ENCODE assay signal across 1 cellular context in the genomic region with DNA sequence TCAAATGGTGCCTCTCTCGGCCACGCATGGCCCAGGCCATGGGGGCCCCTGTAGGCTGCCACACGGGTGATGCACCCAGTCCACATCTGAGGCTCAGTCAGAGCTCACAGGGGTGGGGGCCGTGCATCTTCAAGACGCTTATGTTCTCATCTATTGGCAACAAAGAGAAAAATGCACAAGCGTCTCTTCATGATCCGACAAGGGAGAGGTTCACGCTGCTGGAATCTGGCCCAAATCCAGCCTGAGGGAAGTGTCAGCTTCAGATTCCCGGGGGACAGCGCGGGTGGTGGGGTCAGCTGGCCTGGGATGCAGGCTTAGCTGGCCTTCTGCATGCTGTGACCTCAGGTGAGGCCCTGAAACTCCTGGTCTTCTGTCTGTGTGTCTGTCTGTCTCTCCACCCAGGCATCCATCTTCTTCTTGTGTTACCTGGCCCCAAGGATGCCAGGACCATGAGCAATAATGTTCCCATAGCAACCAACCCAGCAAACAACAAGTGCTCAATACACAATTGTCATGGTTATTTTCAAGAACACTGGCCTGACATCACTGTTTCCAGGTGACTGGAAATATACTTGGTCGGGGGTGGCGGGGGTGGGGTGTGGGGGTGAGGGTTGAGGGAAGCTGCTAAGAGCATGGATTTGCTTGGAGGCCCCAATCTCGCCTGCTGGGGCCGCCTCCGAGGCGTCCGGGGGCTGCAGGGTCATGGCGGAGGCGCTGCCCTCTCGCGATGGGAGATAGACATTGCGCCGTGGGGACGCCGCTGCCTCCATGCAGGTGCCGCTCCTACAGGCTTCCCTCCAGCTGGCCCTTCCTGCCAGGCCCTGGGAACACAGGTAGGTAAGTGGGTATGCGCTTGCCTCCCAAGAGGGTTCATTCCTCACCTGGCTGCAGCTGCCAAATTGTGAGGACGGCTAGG.
TF ChIP-seq lines count a peak whose summit lies in the region.

No MANE protein-coding gene starts in this region.

TF ChIP-seq in H1, 55 proteins besides CTCF, POLR2A, EP300 and RAD21 (continued from another document):
- TF ChIP-seq, protein P1, sequence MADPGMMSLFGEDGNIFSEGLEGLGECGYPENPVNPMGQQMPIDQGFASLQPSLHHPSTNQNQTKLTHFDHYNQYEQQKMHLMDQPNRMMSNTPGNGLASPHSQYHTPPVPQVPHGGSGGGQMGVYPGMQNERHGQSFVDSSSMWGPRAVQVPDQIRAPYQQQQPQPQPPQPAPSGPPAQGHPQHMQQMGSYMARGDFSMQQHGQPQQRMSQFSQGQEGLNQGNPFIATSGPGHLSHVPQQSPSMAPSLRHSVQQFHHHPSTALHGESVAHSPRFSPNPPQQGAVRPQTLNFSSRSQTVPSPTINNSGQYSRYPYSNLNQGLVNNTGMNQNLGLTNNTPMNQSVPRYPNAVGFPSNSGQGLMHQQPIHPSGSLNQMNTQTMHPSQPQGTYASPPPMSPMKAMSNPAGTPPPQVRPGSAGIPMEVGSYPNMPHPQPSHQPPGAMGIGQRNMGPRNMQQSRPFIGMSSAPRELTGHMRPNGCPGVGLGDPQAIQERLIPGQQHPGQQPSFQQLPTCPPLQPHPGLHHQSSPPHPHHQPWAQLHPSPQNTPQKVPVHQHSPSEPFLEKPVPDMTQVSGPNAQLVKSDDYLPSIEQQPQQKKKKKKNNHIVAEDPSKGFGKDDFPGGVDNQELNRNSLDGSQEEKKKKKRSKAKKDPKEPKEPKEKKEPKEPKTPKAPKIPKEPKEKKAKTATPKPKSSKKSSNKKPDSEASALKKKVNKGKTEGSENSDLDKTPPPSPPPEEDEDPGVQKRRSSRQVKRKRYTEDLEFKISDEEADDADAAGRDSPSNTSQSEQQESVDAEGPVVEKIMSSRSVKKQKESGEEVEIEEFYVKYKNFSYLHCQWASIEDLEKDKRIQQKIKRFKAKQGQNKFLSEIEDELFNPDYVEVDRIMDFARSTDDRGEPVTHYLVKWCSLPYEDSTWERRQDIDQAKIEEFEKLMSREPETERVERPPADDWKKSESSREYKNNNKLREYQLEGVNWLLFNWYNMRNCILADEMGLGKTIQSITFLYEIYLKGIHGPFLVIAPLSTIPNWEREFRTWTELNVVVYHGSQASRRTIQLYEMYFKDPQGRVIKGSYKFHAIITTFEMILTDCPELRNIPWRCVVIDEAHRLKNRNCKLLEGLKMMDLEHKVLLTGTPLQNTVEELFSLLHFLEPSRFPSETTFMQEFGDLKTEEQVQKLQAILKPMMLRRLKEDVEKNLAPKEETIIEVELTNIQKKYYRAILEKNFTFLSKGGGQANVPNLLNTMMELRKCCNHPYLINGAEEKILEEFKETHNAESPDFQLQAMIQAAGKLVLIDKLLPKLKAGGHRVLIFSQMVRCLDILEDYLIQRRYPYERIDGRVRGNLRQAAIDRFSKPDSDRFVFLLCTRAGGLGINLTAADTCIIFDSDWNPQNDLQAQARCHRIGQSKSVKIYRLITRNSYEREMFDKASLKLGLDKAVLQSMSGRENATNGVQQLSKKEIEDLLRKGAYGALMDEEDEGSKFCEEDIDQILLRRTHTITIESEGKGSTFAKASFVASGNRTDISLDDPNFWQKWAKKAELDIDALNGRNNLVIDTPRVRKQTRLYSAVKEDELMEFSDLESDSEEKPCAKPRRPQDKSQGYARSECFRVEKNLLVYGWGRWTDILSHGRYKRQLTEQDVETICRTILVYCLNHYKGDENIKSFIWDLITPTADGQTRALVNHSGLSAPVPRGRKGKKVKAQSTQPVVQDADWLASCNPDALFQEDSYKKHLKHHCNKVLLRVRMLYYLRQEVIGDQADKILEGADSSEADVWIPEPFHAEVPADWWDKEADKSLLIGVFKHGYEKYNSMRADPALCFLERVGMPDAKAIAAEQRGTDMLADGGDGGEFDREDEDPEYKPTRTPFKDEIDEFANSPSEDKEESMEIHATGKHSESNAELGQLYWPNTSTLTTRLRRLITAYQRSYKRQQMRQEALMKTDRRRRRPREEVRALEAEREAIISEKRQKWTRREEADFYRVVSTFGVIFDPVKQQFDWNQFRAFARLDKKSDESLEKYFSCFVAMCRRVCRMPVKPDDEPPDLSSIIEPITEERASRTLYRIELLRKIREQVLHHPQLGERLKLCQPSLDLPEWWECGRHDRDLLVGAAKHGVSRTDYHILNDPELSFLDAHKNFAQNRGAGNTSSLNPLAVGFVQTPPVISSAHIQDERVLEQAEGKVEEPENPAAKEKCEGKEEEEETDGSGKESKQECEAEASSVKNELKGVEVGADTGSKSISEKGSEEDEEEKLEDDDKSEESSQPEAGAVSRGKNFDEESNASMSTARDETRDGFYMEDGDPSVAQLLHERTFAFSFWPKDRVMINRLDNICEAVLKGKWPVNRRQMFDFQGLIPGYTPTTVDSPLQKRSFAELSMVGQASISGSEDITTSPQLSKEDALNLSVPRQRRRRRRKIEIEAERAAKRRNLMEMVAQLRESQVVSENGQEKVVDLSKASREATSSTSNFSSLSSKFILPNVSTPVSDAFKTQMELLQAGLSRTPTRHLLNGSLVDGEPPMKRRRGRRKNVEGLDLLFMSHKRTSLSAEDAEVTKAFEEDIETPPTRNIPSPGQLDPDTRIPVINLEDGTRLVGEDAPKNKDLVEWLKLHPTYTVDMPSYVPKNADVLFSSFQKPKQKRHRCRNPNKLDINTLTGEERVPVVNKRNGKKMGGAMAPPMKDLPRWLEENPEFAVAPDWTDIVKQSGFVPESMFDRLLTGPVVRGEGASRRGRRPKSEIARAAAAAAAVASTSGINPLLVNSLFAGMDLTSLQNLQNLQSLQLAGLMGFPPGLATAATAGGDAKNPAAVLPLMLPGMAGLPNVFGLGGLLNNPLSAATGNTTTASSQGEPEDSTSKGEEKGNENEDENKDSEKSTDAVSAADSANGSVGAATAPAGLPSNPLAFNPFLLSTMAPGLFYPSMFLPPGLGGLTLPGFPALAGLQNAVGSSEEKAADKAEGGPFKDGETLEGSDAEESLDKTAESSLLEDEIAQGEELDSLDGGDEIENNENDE (IDR thresholded peaks at IDR 0.05; ENCODE audit: insufficient replicate concordance, low read length), result no peak
- no peak for TF ChIP-seq TAF7 (optimal IDR thresholded peaks at IDR 0.05; ENCODE audit: borderline replicate concordance, low read depth, low read length)
- no peak for TF ChIP-seq BRCA1 (IDR thresholded peaks at IDR 0.05; ENCODE audit: low read depth, low read length)
TF ChIP-seq in H1: peak in this region for 20.
